8 cellular contexts compared by ENCODE assay signal in the genomic region with DNA sequence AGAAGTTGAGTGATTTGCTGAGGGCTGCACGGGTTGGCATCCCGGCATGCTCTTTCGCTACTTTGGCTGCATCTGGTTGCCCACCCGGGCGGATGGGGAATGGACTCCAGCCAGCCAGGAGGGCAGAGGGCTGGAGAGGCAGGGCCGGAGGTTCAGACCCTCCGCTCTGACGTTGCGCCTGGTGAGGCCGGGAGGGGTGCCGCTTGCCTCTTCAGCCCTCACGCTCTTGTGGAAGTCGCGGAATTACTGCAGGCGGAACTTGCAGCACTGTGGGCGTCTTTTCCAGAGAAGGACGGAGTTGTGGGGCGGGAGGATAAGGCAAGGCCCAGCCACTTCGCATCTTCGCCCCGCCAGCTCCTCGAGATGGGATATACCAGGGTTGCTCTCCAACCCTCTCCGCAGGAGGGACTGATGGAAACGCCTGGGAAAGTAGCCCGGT. TPM values are rescaled to one million over a fixed set of nuclear protein-coding genes. Genes with fewer than 3 reads are reported as not detected.
DNase-seq lines count a peak whose midpoint lies in the region; ATAC-seq and TF ChIP-seq lines count a peak whose summit lies in the region.

No MANE protein-coding gene starts in this region.

- H3K9me3 ChIP-seq in lower lobe of right lung: no peaks in the 10 kb centered on the region
- no peaks in the 10 kb centered on the region for H3K9me3 ChIP-seq in upper lobe of right lung

- H3K36me3 ChIP-seq in lower lobe of right lung (peaks cover 29% of the 10 kb centered on the region), upper lobe of right lung (peaks cover 25% of the 10 kb centered on the region)

- H3K4me3 ChIP-seq in cardiac fibroblast (replicated peaks in 1 of 2; ENCODE audit: low read depth in 2 of 2, low read length in 2 of 2) (peak overlapping the region; percentile 78 to 91), lower lobe of right lung (peak overlapping the region; percentile 91), upper lobe of right lung (peak overlapping the region; percentile 92)

- H3K27ac ChIP-seq in lower lobe of right lung: peak overlapping the region; percentile 85
- peak overlapping the region; percentile 89 for H3K27ac ChIP-seq in upper lobe of right lung

- H3K27me3 ChIP-seq in lower lobe of right lung (ENCODE audit: low read depth) (no peaks in the 10 kb centered on the region), upper lobe of right lung (no peaks in the 10 kb centered on the region)

- H3K4me1 ChIP-seq in lower lobe of right lung: peaks cover 26% of the 10 kb centered on the region
- H3K4me1 ChIP-seq in upper lobe of right lung: peaks cover 16% of the 10 kb centered on the region

- intact Hi-C loops in lower lobe of right lung (cut with DNase I): no loop called here
- intact Hi-C loops in upper lobe of right lung (cut with DNase I): no loop called here

- ATAC-seq in GM19452 (IDR thresholded peaks at IDR 0.05; ENCODE audit: unreplicated experiment) (peak; percentile 19), lower lobe of right lung (peak; percentile 42 to 47), upper lobe of right lung (peak; percentile 50), HG02973 (IDR thresholded peaks at IDR 0.05; ENCODE audit: unreplicated experiment) (no peak)

- DNase-seq in AG20443 (ENCODE audit: low spot score): peak; percentile 58
- peak; percentile 30 to 35 for DNase-seq in Kasumi-1 (lab: John Stamatoyannopoulos, UW)
- DNase-seq in cardiac fibroblast (ENCODE audit: low read depth in 2 of 2): peak; percentile 49 to 71
- DNase-seq in lower lobe of right lung: peak; percentile 69
- DNase-seq in upper lobe of right lung: peak; percentile 76
- no peak for DNase-seq in NCI-H128 (lab: John Stamatoyannopoulos, UW; ENCODE audit: unreplicated experiment)

- TF ChIP-seq CTCF in cardiac fibroblast (IDR thresholded peaks at IDR 0.05; ENCODE audit: low read depth, low read length) (no peak), lower lobe of right lung (IDR thresholded peaks at IDR 0.05) (no peak), upper lobe of right lung (IDR thresholded peaks at IDR 0.05) (no peak)

RNA-seq across cellular contexts. Expression of a gene that starts 0.7 kb away (rescaled TPM):
- total RNA-seq in lower lobe of right lung (23.8 TPM), upper lobe of right lung (26.7 TPM)

RNA-seq across cellular contexts. Expression of a gene that starts 5.5 kb away (rescaled TPM):
- 12.1 TPM for total RNA-seq in lower lobe of right lung
- total RNA-seq in upper lobe of right lung: 12.4 TPM

RNA-seq across cellular contexts. Expression of a gene that starts 31.9 kb away (rescaled TPM):
- total RNA-seq in lower lobe of right lung (9.7 TPM), upper lobe of right lung (11.3 TPM)

RNA-seq across cellular contexts. Expression of a gene that starts 37.7 kb away (rescaled TPM):
- total RNA-seq in lower lobe of right lung (5.3 TPM), upper lobe of right lung (14.4 TPM)

RNA-seq across cellular contexts. Expression of a gene that starts 49.0 kb away (rescaled TPM):
- total RNA-seq in lower lobe of right lung (44.3 TPM), upper lobe of right lung (49.4 TPM)
